ENCODE assay signal across 23 cellular contexts in the genomic region with DNA sequence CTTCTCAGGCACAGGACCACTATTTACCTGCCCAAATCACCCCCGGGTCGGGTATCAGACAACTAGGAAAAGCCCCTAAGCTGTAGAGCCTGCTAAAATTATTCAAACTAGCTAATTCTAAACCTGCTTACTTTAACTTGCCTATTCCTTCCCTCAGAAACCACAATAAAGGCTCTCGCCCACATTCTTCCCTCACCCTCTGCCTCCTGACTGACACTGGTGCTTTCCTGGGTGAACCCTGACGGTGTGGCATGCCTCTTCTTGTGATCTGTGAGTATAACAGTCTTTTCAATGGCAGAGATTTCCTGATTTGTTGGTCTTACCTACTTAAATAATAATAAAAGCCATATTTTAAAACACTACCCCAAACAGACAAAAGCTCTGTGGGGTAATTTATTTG.
A peak's percentile ranks its signal among the peaks of the same experiment; 100 is the strongest.
DNase-seq lines count a peak whose midpoint lies in the region; ATAC-seq, FAIRE-seq and TF ChIP-seq lines count a peak whose summit lies in the region.
"Had no signal": no experiment of that assay in that cellular context is flagged by ENCODE, and none has a peak within 500 bp of the region (broad histone marks: within the 10 kb centered on the region; RNA-seq: fewer than 3 reads in every experiment).

No MANE protein-coding gene starts in this region.

- H3K27ac ChIP-seq in mammary epithelial cell (ENCODE audit: insufficient read depth, low read depth, low read length) (no peak overlapping the region), H1 (ENCODE audit: low read depth, low read length) (no peak overlapping the region)
- H3K27ac ChIP-seq: BLaER1, HL-60 had no signal

- H3K79me2 ChIP-seq in mammary epithelial cell (ENCODE audit: insufficient read depth, low read length) (no peaks in the 10 kb centered on the region), H1 (ENCODE audit: control insufficient read depth in 1 of 2, insufficient read depth in 2 of 2, low read length in 2 of 2) (no peaks in the 10 kb centered on the region)

- H3K9me3 ChIP-seq in mammary epithelial cell (replicated peaks; ENCODE audit: insufficient read depth, low read length) (no peaks in the 10 kb centered on the region), H1 (ENCODE audit: insufficient read depth in 2 of 2, low read depth in 1 of 2, low read length in 1 of 2) (no peaks in the 10 kb centered on the region)
- H3K9me3 ChIP-seq: BLaER1, SK-N-SH had no signal

- H2BK120ac ChIP-seq in H1 (replicated peaks; ENCODE audit: low read depth, low read length) = no peak overlapping the region

- TF ChIP-seq POLR2A in H1 (IDR thresholded peaks at IDR 0.05; ENCODE audit: control extremely low read depth in 1 of 2, low read depth in 2 of 2, low read length in 2 of 2) = no peak

- H2BK12ac ChIP-seq in H1 (ENCODE audit: low read depth, low read length) = no peak overlapping the region

- H3K36me3 Mint-ChIP-seq in MCF 10A (ENCODE audit: insufficient read depth, unreplicated experiment) (no peaks in the 10 kb centered on the region), type B pancreatic cell (no peaks in the 10 kb centered on the region)
- H3K36me3 Mint-ChIP-seq: CD4-positive, CD25-positive, alpha-beta regulatory T cell had no signal

- H3K4me2 ChIP-seq in mammary epithelial cell (ENCODE audit: insufficient read depth, low read depth, low read length) = peak overlapping the region; percentile 17
- no peak overlapping the region for H3K4me2 ChIP-seq in H1 (ENCODE audit: insufficient read depth in 1 of 2, low read depth in 2 of 2, low read length in 2 of 2)
- H3K4me2 ChIP-seq: BLaER1, SK-N-SH had no signal

- no peak overlapping the region for H3K27ac Mint-ChIP-seq in MCF 10A (ENCODE audit: low read depth, unreplicated experiment)
- peak overlapping the region; percentile 34 for H3K27ac Mint-ChIP-seq in type B pancreatic cell
- H3K27ac Mint-ChIP-seq: CD4-positive, CD25-positive, alpha-beta regulatory T cell had no signal

- in situ Hi-C loops in mammary epithelial cell (cut with MboI; ENCODE audit: low sequenced_read_pairs in 2 of 2) = no loop called here

- no peak for ATAC-seq in HG03280 (IDR thresholded peaks at IDR 0.05; ENCODE audit: unreplicated experiment)
- ATAC-seq in HG03457 (IDR thresholded peaks at IDR 0.05; ENCODE audit: unreplicated experiment) = no peak

- dilution Hi-C loops in mammary epithelial cell (cut with HindIII; ENCODE audit: low sequenced_read_pairs) = no loop called here

- BruUV-seq in mammary epithelial cell (replicated peaks; lab: Mats Ljungman, UMichigan) (no TSS peak), MCF 10A (replicated peaks; lab: Mats Ljungman, UMichigan) (no TSS peak)

- CTCF ChIA-PET in mammary epithelial cell (lab: Charles Lee; ENCODE audit: low non-redundant PET) = no interaction called here
- CTCF ChIA-PET in MCF 10A (lab: Yijun Ruan, JAX) = no interaction called here
- CTCF ChIA-PET in H1 (lab: Charles Lee; ENCODE audit: partially characterized antibody) = no interaction called here

- no peak overlapping the region for H4K5ac ChIP-seq in H1 (ENCODE audit: insufficient read length, low read depth, low read length)

- DNase-seq in mammary epithelial cell (peak; percentile 63), MCF 10A (ENCODE audit: unreplicated experiment) (no peak), H1 (ENCODE audit: low read depth in 1 of 2, low spot score in 2 of 2) (no peak), type B pancreatic cell (ENCODE audit: extremely low spot score, unreplicated experiment) (no peak), COR-L47 (lab: John Stamatoyannopoulos, UW) (no peak)
- DNase-seq in Jurkat, Clone E6-1 (ENCODE audit: low read depth, low spot score) = peak; percentile 35
- DNase-seq: CD4-positive, CD25-positive, alpha-beta regulatory T cell; H9; Karpas-422; NCI-H1092 treated with DMSO at 0.1 percent for 48 hours; NCI-H1436; NCI-H187; NCI-H2107; NCI-H748 treated with DMSO at 0.1 percent for 48 hours; SK-N-SH; SW 1271 had no signal

- POLR2A ChIA-PET in MCF 10A (lab: Yijun Ruan, JAX) = no interaction called here
- POLR2A ChIA-PET in H1 (lab: Charles Lee; ENCODE audit: partially characterized antibody) = no interaction called here

- TF ChIP-seq CTCF in mammary epithelial cell (conservative IDR thresholded peaks at IDR 0.05 in 1 of 2, IDR thresholded peaks at IDR 0.05 in 1 of 2; ENCODE audit: extremely low read depth in 1 of 2, insufficient read depth in 1 of 2, low read depth in 1 of 2, low read length in 2 of 2) = no peak
- TF ChIP-seq CTCF in MCF 10A (IDR thresholded peaks at IDR 0.05; ENCODE audit: unreplicated experiment) = no peak
- TF ChIP-seq CTCF in H1 (IDR thresholded peaks at IDR 0.05; ENCODE audit: control extremely low read depth in 1 of 3, insufficient read depth in 1 of 3, low read depth in 1 of 3, low read length in 3 of 3) = no peak
- TF ChIP-seq CTCF in type B pancreatic cell (conservative IDR thresholded peaks at IDR 0.05) = no peak

- H3K4ac ChIP-seq in H1 (replicated peaks; ENCODE audit: insufficient read length, low read depth, low read length) = no peak overlapping the region

- WGBS in mammary epithelial cell (ENCODE audit: low coverage, missing lambda C conversion rate) = 60% methylated on average over 4 of the region's 4 CpGs
- 85% methylated on average over 4 of the region's 4 CpGs; no CpG with 5 or more reads in 1 of the 2 experiments for WGBS in H1 (ENCODE audit: extremely low coverage in 1 of 2, insufficient coverage in 1 of 2, insufficient read length in 1 of 2, insufficient replicate concordance in 2 of 2, low coverage in 1 of 2, low lambda C conversion rate in 2 of 2, missing lambda C conversion rate in 1 of 2), 2 experiments

- no peak overlapping the region for H2BK5ac ChIP-seq in H1 (ENCODE audit: low read depth, low read length)

- no peak overlapping the region for H4K91ac ChIP-seq in H1 (replicated peaks; ENCODE audit: insufficient read length, low read length)

- H3K4me3 Mint-ChIP-seq in MCF 10A (ENCODE audit: unreplicated experiment) = no peak overlapping the region
- no peak overlapping the region for H3K4me3 Mint-ChIP-seq in type B pancreatic cell
- H3K4me3 Mint-ChIP-seq: CD4-positive, CD25-positive, alpha-beta regulatory T cell; H9 had no signal

- H3K9ac ChIP-seq in mammary epithelial cell (ENCODE audit: insufficient read depth, low read length) (no peak overlapping the region), H1 (replicated peaks in 1 of 4; ENCODE audit: extremely low read depth in 1 of 4, low read depth in 3 of 4, low read length in 3 of 4) (no peak overlapping the region)
- H3K9ac ChIP-seq: BLaER1, SK-N-SH had no signal

- H3K4me1 Mint-ChIP-seq in MCF 10A (ENCODE audit: insufficient read depth, unreplicated experiment) = no peaks in the 10 kb centered on the region
- no peaks in the 10 kb centered on the region for H3K4me1 Mint-ChIP-seq in type B pancreatic cell (ENCODE audit: unreplicated experiment)

- H3K56ac ChIP-seq in H1 (replicated peaks; ENCODE audit: insufficient read length, low read depth, low read length) = no peak overlapping the region

- H2BK15ac ChIP-seq in H1 (ENCODE audit: low read length) = no peak overlapping the region

- FAIRE-seq in H1 (lab: Jason Lieb, UNC) = peak; percentile 13
- FAIRE-seq: D721Med, G401.6, GM12891 had no signal

- no peak for TF ChIP-seq RAD21 in H1 (IDR thresholded peaks at IDR 0.05 in 1 of 2, conservative IDR thresholded peaks at IDR 0.05 in 1 of 2; ENCODE audit: low read depth in 2 of 2, low read length in 2 of 2)

- H3K14ac ChIP-seq in H1 (ENCODE audit: insufficient read length) = no peak overlapping the region

- H3K27me3 ChIP-seq in mammary epithelial cell (ENCODE audit: insufficient read depth, low read length) = no peaks in the 10 kb centered on the region
- no peaks in the 10 kb centered on the region for H3K27me3 ChIP-seq in H1 (replicated peaks in 1 of 4; ENCODE audit: control insufficient read depth in 3 of 4, extremely low read depth in 1 of 4, insufficient read depth in 3 of 4, low read length in 3 of 4)
- H3K27me3 ChIP-seq: BLaER1 had no signal

- H3K23ac ChIP-seq in H1 (ENCODE audit: insufficient read length) = no peak overlapping the region

- H4K20me1 ChIP-seq in mammary epithelial cell (ENCODE audit: insufficient read depth, low read length) (no peaks in the 10 kb centered on the region), H1 (replicated peaks in 1 of 2; ENCODE audit: control insufficient read depth in 1 of 2, insufficient read depth in 2 of 2, low read length in 2 of 2) (no peaks in the 10 kb centered on the region)
- H4K20me1 ChIP-seq: BLaER1 had no signal

- H2BK20ac ChIP-seq in H1 (ENCODE audit: low read length) = no peak overlapping the region

- H3K23me2 ChIP-seq in H1 (ENCODE audit: low read depth, low read length) = no peaks in the 10 kb centered on the region

- H2AK5ac ChIP-seq in H1 (ENCODE audit: low read depth, low read length) = no peak overlapping the region

- H3K36me3 ChIP-seq in mammary epithelial cell (ENCODE audit: insufficient read depth, low read length) (no peaks in the 10 kb centered on the region), H1 (ENCODE audit: control insufficient read depth in 2 of 4, insufficient read depth in 4 of 4, low read length in 3 of 4) (no peaks in the 10 kb centered on the region)
- H3K36me3 ChIP-seq: BLaER1 had no signal

- peaks cover 34% of the 10 kb centered on the region for H3K27me3 Mint-ChIP-seq in MCF 10A (ENCODE audit: insufficient read depth, unreplicated experiment)
- no peaks in the 10 kb centered on the region for H3K27me3 Mint-ChIP-seq in type B pancreatic cell
- H3K27me3 Mint-ChIP-seq: CD4-positive, CD25-positive, alpha-beta regulatory T cell had no signal

- H2AFZ ChIP-seq in mammary epithelial cell (ENCODE audit: low read depth, low read length) (no peak overlapping the region), H1 (ENCODE audit: low read length) (no peak overlapping the region)

- H3K4me1 ChIP-seq in mammary epithelial cell (ENCODE audit: insufficient read depth, low read length) (peaks cover 8% of the 10 kb centered on the region), H1 (replicated peaks in 1 of 4; ENCODE audit: control insufficient read depth in 3 of 4, insufficient read depth in 4 of 4, low read length in 3 of 4) (no peaks in the 10 kb centered on the region)

- no peaks in the 10 kb centered on the region for H3K79me1 ChIP-seq in H1 (ENCODE audit: low read depth, low read length)

- TF ChIP-seq EP300 in H1 (IDR thresholded peaks at IDR 0.05; ENCODE audit: borderline replicate concordance in 1 of 2, low read depth in 2 of 2, low read length in 2 of 2) = no peak

- no peak overlapping the region for H3K18ac ChIP-seq in H1 (ENCODE audit: extremely low read depth, low read length)

- intact Hi-C loops in mammary epithelial cell (cut with micrococcal nuclease) (no loop called here), MCF 10A (cut with micrococcal nuclease) (no loop called here)

- H3K4me3 ChIP-seq in mammary epithelial cell (replicated peaks in 1 of 3; ENCODE audit: insufficient read depth in 1 of 3, low read depth in 2 of 3, low read length in 3 of 3) (no peak overlapping the region), H1 (ENCODE audit: extremely low read depth in 1 of 4, insufficient read depth in 2 of 4, low read depth in 3 of 4, low read length in 4 of 4) (no peak overlapping the region)
- H3K4me3 ChIP-seq in Jurkat, Clone E6-1 (ENCODE audit: low read length) = no peak overlapping the region
- H3K4me3 ChIP-seq: BLaER1 had no signal

- H3K9me3 Mint-ChIP-seq in MCF 10A (ENCODE audit: unreplicated experiment) (no peaks in the 10 kb centered on the region), type B pancreatic cell (no peaks in the 10 kb centered on the region)
- H3K9me3 Mint-ChIP-seq: H9 had no signal

- no peak overlapping the region for H4K8ac ChIP-seq in H1 (ENCODE audit: extremely low read depth, insufficient read depth, low read length)

Comparison
In these comparisons a context has a peak if more than half of its experiments do, and no peak if none do; other contexts are left out.
1. DNase-seq: peak in mammary epithelial cell (single experiment) and Jurkat, Clone E6-1 (single experiment); none in MCF 10A (single experiment), H1 (0 of 2), type B pancreatic cell (single experiment) and COR-L47 (single experiment).